ENCODE assay signal across 8 cellular contexts in genomic region chr20:50451792-50452425, GRCh38. TPM values are rescaled to one million over a fixed set of nuclear protein-coding genes. Genes with fewer than 3 reads are reported as not detected.
A peak's percentile ranks its signal among the peaks of the same experiment; 100 is the strongest.
DNase-seq lines count a peak whose midpoint lies in the region; ATAC-seq and TF ChIP-seq lines count a peak whose summit lies in the region.
"Not testable (repeated sequence)": the region's sequence is repeated elsewhere in the genome, so short reads cannot be mapped to it uniquely, and the experiment has no call there.

No MANE protein-coding gene starts in this region.

- DNase-seq in CD8-positive, alpha-beta memory T cell; choroid plexus epithelial cell (ENCODE audit: low read depth); left ventricle myocardium inferior; naive thymus-derived CD8-positive, alpha-beta T cell; spleen; upper lobe of right lung: not testable (repeated sequence)

- H3K36me3 Mint-ChIP-seq in CD8-positive, alpha-beta memory T cell; activated naive CD8-positive, alpha-beta T cell; naive thymus-derived CD8-positive, alpha-beta T cell: not testable (repeated sequence)

- POLR2A ChIA-PET in CD8-positive, alpha-beta memory T cell (lab: Charles Lee), result interaction anchor here (0.6 to 1.1 kb wide), 2 partner anchors 66 to 261 kb away, joined by 3 read pairs; no protein-coding TSS in a partner anchor
- POLR2A ChIA-PET in naive thymus-derived CD8-positive, alpha-beta T cell (lab: Charles Lee), result not testable (repeated sequence)

- CTCF ChIA-PET in CD8-positive, alpha-beta memory T cell (lab: Charles Lee), result interaction anchor here (0.7 to 1.2 kb wide), 2 partner anchors 12 to 262 kb away, joined by 3 read pairs; partner anchors contain the start of gene CEBPB

- not testable (repeated sequence) for H3K9me3 Mint-ChIP-seq in CD8-positive, alpha-beta memory T cell; activated naive CD8-positive, alpha-beta T cell (ENCODE audit: low read depth); naive thymus-derived CD8-positive, alpha-beta T cell

- H3K27ac Mint-ChIP-seq in CD8-positive, alpha-beta memory T cell, result peak overlapping the region in 1 of 8 donors; percentile 58
- H3K27ac Mint-ChIP-seq in activated naive CD8-positive, alpha-beta T cell, result not testable (repeated sequence)
- H3K27ac Mint-ChIP-seq in naive thymus-derived CD8-positive, alpha-beta T cell, result peak overlapping the region in 2 of 10 donors; percentile 7 to 19

- not testable (repeated sequence) for H3K9ac ChIP-seq in OCI-LY3 (ENCODE audit: low read length)

- not testable (repeated sequence) for ATAC-seq in naive thymus-derived CD8-positive, alpha-beta T cell; upper lobe of right lung

- H3K4me2 ChIP-seq in OCI-LY3 (ENCODE audit: low read length), result peak overlapping the region; percentile 77

- not testable (repeated sequence) for H2AFZ ChIP-seq in OCI-LY3 (ENCODE audit: low read depth, low read length)

- TF ChIP-seq CTCF in OCI-LY3 (IDR thresholded peaks at IDR 0.05; ENCODE audit: low read depth, low read length); choroid plexus epithelial cell (conservative IDR thresholded peaks at IDR 0.05; ENCODE audit: low read depth, low read length); left ventricle myocardium inferior (IDR thresholded peaks at IDR 0.05; ENCODE audit: borderline replicate concordance); spleen (IDR thresholded peaks at IDR 0.05 in 8 of 11, conservative IDR thresholded peaks at IDR 0.05 in 3 of 11); upper lobe of right lung (IDR thresholded peaks at IDR 0.05): not testable (repeated sequence)

- not testable (repeated sequence) for TF ChIP-seq POLR2A in spleen (IDR thresholded peaks at IDR 0.05)

- 69 to 86% (median 71%) methylated on average over 9 of the region's 9 CpGs for WGBS in spleen, 5 donors

- peaks cover 15 to 16% (median 15%) of the 10 kb centered on the region in 3 donors for H3K4me1 Mint-ChIP-seq in CD8-positive, alpha-beta memory T cell
- peaks cover 15% of the 10 kb centered on the region for H3K4me1 Mint-ChIP-seq in activated naive CD8-positive, alpha-beta T cell (ENCODE audit: low read depth)
- peaks cover 6 to 20% (median 13%) of the 10 kb centered on the region in 4 donors for H3K4me1 Mint-ChIP-seq in naive thymus-derived CD8-positive, alpha-beta T cell

- H4K20me1 ChIP-seq in OCI-LY3 (ENCODE audit: insufficient read depth, low read length), result not testable (repeated sequence)

- not testable (repeated sequence) for H3K36me3 ChIP-seq in CD8-positive, alpha-beta memory T cell (ENCODE audit: insufficient read depth, low read length); OCI-LY3 (replicated peaks; ENCODE audit: low read depth, low read length); left ventricle myocardium inferior; spleen; upper lobe of right lung

- H3K79me2 ChIP-seq in OCI-LY3 (ENCODE audit: low read length), result not testable (repeated sequence)

- H3K4me1 ChIP-seq in CD8-positive, alpha-beta memory T cell (ENCODE audit: insufficient read depth, low read length), result peaks cover 10% of the 10 kb centered on the region
- H3K4me1 ChIP-seq in OCI-LY3 (ENCODE audit: low read length), result peaks cover 19% of the 10 kb centered on the region
- peaks cover 35% of the 10 kb centered on the region for H3K4me1 ChIP-seq in left ventricle myocardium inferior
- H3K4me1 ChIP-seq in spleen, result peaks cover 0 to 46% (median 24%) of the 10 kb centered on the region in 6 donors
- peaks cover 35% of the 10 kb centered on the region for H3K4me1 ChIP-seq in upper lobe of right lung

- peaks cover 9 to 42% of the 10 kb centered on the region in 2 donors for H3K27me3 Mint-ChIP-seq in CD8-positive, alpha-beta memory T cell
- H3K27me3 Mint-ChIP-seq in activated naive CD8-positive, alpha-beta T cell, result peaks cover 21% of the 10 kb centered on the region
- H3K27me3 Mint-ChIP-seq in naive thymus-derived CD8-positive, alpha-beta T cell, result peaks cover 15 to 75% (median 27%) of the 10 kb centered on the region in 5 donors

- H3K27ac ChIP-seq in CD8-positive, alpha-beta memory T cell (ENCODE audit: low read depth, low read length); OCI-LY3 (ENCODE audit: low read length): not testable (repeated sequence)
- H3K27ac ChIP-seq in left ventricle myocardium inferior (replicated peaks) (peak overlapping the region; percentile 67), spleen (peak overlapping the region in 6 of 8 donors; percentile 26 to 75 (median 68)), upper lobe of right lung (peak overlapping the region; percentile 66)

- intact Hi-C loops in left ventricle myocardium inferior (cut with micrococcal nuclease); spleen (cut with DNase I; ENCODE audit: low total_unique reads); upper lobe of right lung (cut with DNase I): not testable (repeated sequence)

- peak overlapping the region in 5 of 7 donors; percentile 30 to 81 (median 53) for H3K4me3 Mint-ChIP-seq in CD8-positive, alpha-beta memory T cell
- H3K4me3 Mint-ChIP-seq in activated naive CD8-positive, alpha-beta T cell, result peak overlapping the region; percentile 24
- peak overlapping the region in 6 of 10 donors; percentile 10 to 72 (median 44) for H3K4me3 Mint-ChIP-seq in naive thymus-derived CD8-positive, alpha-beta T cell

- not testable (repeated sequence) for H3K4me3 ChIP-seq in CD8-positive, alpha-beta memory T cell (ENCODE audit: low read length); spleen; upper lobe of right lung
- H3K4me3 ChIP-seq in OCI-LY3 (ENCODE audit: low read length), result peak overlapping the region; percentile 64; the same call in 1 of the 2 replicates
- H3K4me3 ChIP-seq in choroid plexus epithelial cell (ENCODE audit: low read depth, low read length), result peak overlapping the region; percentile 47
- peak overlapping the region; percentile 46 for H3K4me3 ChIP-seq in left ventricle myocardium inferior

- not testable (repeated sequence) for H3K27me3 ChIP-seq in CD8-positive, alpha-beta memory T cell (ENCODE audit: insufficient read depth, low read length, poor library complexity, severe bottlenecking); left ventricle myocardium inferior (ENCODE audit: low read depth); upper lobe of right lung
- peaks cover 68% of the 10 kb centered on the region for H3K27me3 ChIP-seq in OCI-LY3 (ENCODE audit: low read depth, low read length)
- peaks cover 0 to 62% (median 3%) of the 10 kb centered on the region in 7 donors for H3K27me3 ChIP-seq in spleen (replicated peaks in 1 of 7)

- not testable (repeated sequence) for H3K9me3 ChIP-seq in CD8-positive, alpha-beta memory T cell (ENCODE audit: low read length); OCI-LY3 (ENCODE audit: insufficient read depth, low read length); left ventricle myocardium inferior (replicated peaks); spleen; upper lobe of right lung

RNA-seq across cellular contexts. Expression of gene PTPN1, which starts 58.3 kb away (rescaled TPM):
- 10 to 100 TPM; 64.2 to 67.3 TPM for total RNA-seq in CD8-positive, alpha-beta memory T cell
- polyA plus RNA-seq in CD8-positive, alpha-beta memory T cell, result 35.7 TPM
- total RNA-seq in left ventricle myocardium inferior, result 25.7 TPM
- 10 to 100 TPM; 53.8 to 56.7 TPM for total RNA-seq in naive thymus-derived CD8-positive, alpha-beta T cell
- polyA plus RNA-seq in naive thymus-derived CD8-positive, alpha-beta T cell, result 10 to 100 TPM; 29.1 to 31.9 (median 29.4) TPM
- total RNA-seq in spleen, result 10 to 100 TPM; 60.3 to 84.9 (median 73.5) TPM
- polyA plus RNA-seq in spleen, result 10 to 100 TPM; 20.5 to 42.1 (median 25.0) TPM
- total RNA-seq in upper lobe of right lung, result 101 TPM
